ENCODE assay signal across 22 cellular contexts in genomic region chr7:121032645-121033460, GRCh38. TPM values are rescaled to one million over a fixed set of nuclear protein-coding genes. Genes with fewer than 3 reads are reported as not detected.
A peak's percentile ranks its signal among the peaks of the same experiment; 100 is the strongest.
DNase-seq lines count a peak whose midpoint lies in the region; ATAC-seq and TF ChIP-seq lines count a peak whose summit lies in the region.
"Had no signal": no experiment of that assay in that cellular context is flagged by ENCODE, and none has a peak within 500 bp of the region (broad histone marks: within the 10 kb centered on the region; RNA-seq: fewer than 3 reads in every experiment).

No MANE protein-coding gene starts in this region.

- H3K4me1 Mint-ChIP-seq in HFFc6 (ENCODE audit: low read depth) (peaks cover 27% of the 10 kb centered on the region), mesothelial cell of epicardium (peaks cover 38% of the 10 kb centered on the region)

- H3K27me3 Mint-ChIP-seq in HFFc6 (ENCODE audit: insufficient read depth) (no peaks in the 10 kb centered on the region), mesothelial cell of epicardium (ENCODE audit: low read depth) (peaks cover 4% of the 10 kb centered on the region)
- H3K27me3 Mint-ChIP-seq: T-cell had no signal

- DNase-seq in DMS53 (lab: John Stamatoyannopoulos, UW) (peak; percentile 54), HFFc6 (no peak), amniotic epithelial cell (ENCODE audit: low read depth) (peak; percentile 20), mesothelial cell of epicardium (ENCODE audit: low spot score in 2 of 2, unreplicated experiment in 2 of 2) (no peak), anterior cingulate cortex (lab: John Stamatoyannopoulos, UW) (no peak), ovary (no peak)
- DNase-seq in stimulated activated CD4-positive, alpha-beta T cell treated with anti-CD3 and anti-CD28 coated beads, Interleukin-2, amount 100 ng/mL, for 24 hours = no peak
- DNase-seq: activated CD4-positive, CD25-positive, alpha-beta regulatory T cell treated with anti-CD3 and anti-CD28 coated beads, Interleukin-2, amount 50 U/mL, for 72 hours; activated T-cell treated with anti-CD3 and anti-CD28 coated beads for 4 hours; H9; MM.1S; NCI-H2227 treated with DMSO at 0.1 percent for 48 hours; stimulated activated naive CD4-positive, alpha-beta T cell treated with Interleukin-2 at 50 U/mL for 16 hours; T-cell had no signal

- H3K36me3 Mint-ChIP-seq in HFFc6 (ENCODE audit: low read depth) (peaks cover 34% of the 10 kb centered on the region), mesothelial cell of epicardium (peaks cover 15% of the 10 kb centered on the region)
- H3K36me3 Mint-ChIP-seq: activated naive CD8-positive, alpha-beta T cell; natural killer cell treated with Interleukin-12 subunit alpha and Interleukin-12 subunit beta and Interleukin-15 and Interleukin-18, amount 100 ng/mL, for 72 hours; T-cell had no signal

- no peaks in the 10 kb centered on the region for H3K9me3 ChIP-seq in ovary
- H3K9me3 ChIP-seq: BLaER1 treated with 17β-estradiol and CSF1 and Interleukin-3, amounts not matched to agents 10 nM and 100 nM; vagina had no signal

- H3K9me3 Mint-ChIP-seq in HFFc6 = no peaks in the 10 kb centered on the region
- peaks cover 17% of the 10 kb centered on the region for H3K9me3 Mint-ChIP-seq in mesothelial cell of epicardium
- H3K9me3 Mint-ChIP-seq: H9; natural killer cell treated with Interleukin-12 subunit alpha and Interleukin-12 subunit beta and Interleukin-15 and Interleukin-18, amount 100 ng/mL, for 72 hours; T-cell had no signal

- H3K4me3 ChIP-seq in ovary = no peak overlapping the region
- H3K4me3 ChIP-seq: BLaER1 treated with 17β-estradiol and CSF1 and Interleukin-3, amounts not matched to agents 10 nM and 100 nM; vagina had no signal

- peaks cover 2% of the 10 kb centered on the region for H3K4me1 ChIP-seq in ovary (ENCODE audit: insufficient read depth)
- H3K4me1 ChIP-seq: BLaER1 treated with 17β-estradiol and CSF1 and Interleukin-3, amounts not matched to agents 10 nM and 100 nM; vagina had no signal

- no peak for ATAC-seq in GM21367 (IDR thresholded peaks at IDR 0.05; ENCODE audit: unreplicated experiment)
- ATAC-seq: left lobe of liver; natural killer cell treated with Interleukin-12 subunit alpha and Interleukin-12 subunit beta and Interleukin-15 and Interleukin-18, amount 100 ng/mL, for 72 hours; T-cell had no signal

- H3K27ac Mint-ChIP-seq in HFFc6 = peak overlapping the region; percentile 65
- peak overlapping the region; percentile 36 for H3K27ac Mint-ChIP-seq in mesothelial cell of epicardium
- H3K27ac Mint-ChIP-seq: activated naive CD8-positive, alpha-beta T cell; H9; natural killer cell treated with Interleukin-12 subunit alpha and Interleukin-12 subunit beta and Interleukin-15 and Interleukin-18, amount 100 ng/mL, for 72 hours; T-cell had no signal

- H3K4me3 Mint-ChIP-seq in HFFc6 = no peak overlapping the region
- H3K4me3 Mint-ChIP-seq in mesothelial cell of epicardium = no peak overlapping the region
- H3K4me3 Mint-ChIP-seq: activated naive CD8-positive, alpha-beta T cell; H9; natural killer cell treated with Interleukin-12 subunit alpha and Interleukin-12 subunit beta and Interleukin-15 and Interleukin-18, amount 100 ng/mL, for 72 hours; T-cell had no signal

- TF ChIP-seq CTCF in HFFc6 (IDR thresholded peaks at IDR 0.05) (no peak), mesothelial cell of epicardium (IDR thresholded peaks at IDR 0.05; ENCODE audit: unreplicated experiment) (no peak), ovary (IDR thresholded peaks at IDR 0.05) (no peak)

- TF ChIP-seq EP300 in ovary (IDR thresholded peaks at IDR 0.05) = no peak

- H3K27me3 ChIP-seq in ovary = no peaks in the 10 kb centered on the region
- H3K27me3 ChIP-seq: BLaER1 treated with 17β-estradiol and CSF1 and Interleukin-3, amounts not matched to agents 10 nM and 100 nM; vagina had no signal

- 50 to 65% (median 62%) methylated on average over 7 of the region's 7 CpGs for WGBS in ovary, 3 donors

- H3K36me3 ChIP-seq in ovary = no peaks in the 10 kb centered on the region
- H3K36me3 ChIP-seq: BLaER1 treated with 17β-estradiol and CSF1 and Interleukin-3, amounts not matched to agents 10 nM and 100 nM; vagina had no signal

- peak overlapping the region in 1 of 2 donors; percentile 14 for H3K27ac ChIP-seq in ovary
- H3K27ac ChIP-seq: BLaER1 treated with 17β-estradiol and CSF1 and Interleukin-3, amounts not matched to agents 10 nM and 100 nM; epithelial cell of prostate; vagina had no signal

- intact Hi-C loops in ovary (cut with DNase I) = no loop called here

- no peak for TF ChIP-seq POLR2A in ovary (IDR thresholded peaks at IDR 0.05)

RNA-seq across cellular contexts. Expression of gene CPED1, which starts 44.3 kb away (rescaled TPM):
- 100 to 1,000 TPM in 2 of 6 experiments, 10 to 100 TPM in 4; 85.0 to 112 (median 95.9) TPM for total RNA-seq in HFFc6 (2021; fragmentation: NEBNext Ultra II Directional; extraction: Animal tissue kit (Norgen Biotek cat#: 25700))
- 23.9 to 26.4 TPM (median 25.6 TPM) in 3 replicates for total RNA-seq in mesothelial cell of epicardium
- total RNA-seq in ovary = 100 to 1,000 TPM in 4 of 7 donors, 10 to 100 TPM in 3; 62.7 to 127 (median 102) TPM
- polyA plus RNA-seq in ovary = 10 to 100 TPM; 42.1 to 54.1 TPM
- total RNA-seq: natural killer cell treated with Interleukin-12 subunit alpha and Interleukin-12 subunit beta and Interleukin-15 and Interleukin-18, amount 100 ng/mL, for 72 hours; OCI-LY7 had no signal

Comparison
In these comparisons a context has a peak if more than half of its experiments do, and no peak if none do; other contexts are left out.
1. DNase-seq: peak in DMS53 (single experiment) and amniotic epithelial cell (single experiment); none in HFFc6 (single experiment), mesothelial cell of epicardium (0 of 2), stimulated activated CD4-positive, alpha-beta T cell treated with anti-CD3 and anti-CD28 coated beads, Interleukin-2, amount 100 ng/mL, for 24 hours (0 of 2), anterior cingulate cortex (0 of 58) and ovary (0 of 5).